In the genomic region with DNA sequence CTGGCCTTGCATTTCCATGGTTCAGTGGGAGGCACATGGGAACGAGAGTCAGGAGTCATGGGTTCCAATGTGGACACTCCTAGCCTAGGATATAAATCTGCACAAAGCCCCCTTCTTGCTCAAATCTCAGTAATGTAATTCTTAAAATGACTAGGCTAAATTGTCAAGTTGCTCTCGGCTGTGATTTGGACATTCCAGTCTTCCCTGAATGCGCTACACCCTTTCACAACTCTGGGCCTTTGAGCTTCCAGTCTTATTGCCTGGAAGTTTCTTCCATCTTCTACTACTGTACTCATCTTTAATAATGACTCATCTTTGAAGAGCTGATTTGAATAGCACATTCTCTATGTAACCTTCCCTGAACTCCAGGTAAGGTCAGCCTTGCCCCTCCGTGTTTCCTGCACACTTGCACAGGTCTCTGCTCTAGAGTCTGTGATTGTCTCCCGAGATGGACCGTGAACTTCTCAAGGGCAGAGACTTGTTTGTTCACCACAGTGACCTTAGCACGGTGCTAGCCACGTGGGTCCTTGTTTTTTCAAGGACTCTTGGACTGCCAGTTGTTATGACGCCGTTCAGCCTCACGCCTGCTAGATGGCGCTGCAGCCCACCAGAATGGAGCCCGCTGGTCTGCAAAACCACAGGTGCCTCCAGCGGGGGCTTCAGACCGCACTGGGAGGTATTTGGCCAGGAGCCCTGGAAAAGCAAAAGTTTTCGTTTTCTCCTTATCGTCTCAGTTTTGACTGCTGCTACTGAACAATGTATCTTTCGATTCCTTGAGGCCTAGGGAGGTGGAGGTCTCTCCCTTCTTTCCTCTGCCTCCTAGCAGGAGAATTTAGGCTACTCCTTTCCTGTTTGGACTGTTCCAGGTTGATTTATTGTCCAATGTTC, we compare ENCODE assay signal across 8 cellular contexts. TPM values are rescaled to one million over a fixed set of nuclear protein-coding genes. Genes with fewer than 3 reads are reported as not detected.
DNase-seq lines count a peak whose midpoint lies in the region; ATAC-seq, FAIRE-seq and TF ChIP-seq lines count a peak whose summit lies in the region.

No MANE protein-coding gene starts in this region.

- peak; percentile 89 to 91 for TF ChIP-seq CTCF in endothelial cell of umbilical vein (IDR thresholded peaks at IDR 0.05; ENCODE audit: extremely low read depth in 1 of 2, insufficient read depth in 1 of 2, low read depth in 1 of 2, low read length in 2 of 2)

- H3K9ac ChIP-seq in endothelial cell of umbilical vein (replicated peaks; ENCODE audit: extremely low read depth, insufficient read depth, low read length), result no peak overlapping the region

- no peaks in the 10 kb centered on the region for H3K9me1 ChIP-seq in endothelial cell of umbilical vein (replicated peaks; ENCODE audit: control insufficient read depth, extremely low read depth, insufficient read depth, low read length)

- no peak overlapping the region for H3K4me2 ChIP-seq in endothelial cell of umbilical vein (ENCODE audit: insufficient read depth, low read length)

- DNase-seq in Ammon's horn (ENCODE audit: low spot score) (peak; percentile 87), NCI-H82 (lab: John Stamatoyannopoulos, UW) (peak; percentile 87), endothelial cell of umbilical vein (ENCODE audit: low read depth, low spot score) (peak; percentile 75), myocyte (ENCODE audit: low read depth) (peak; percentile 64)
- peak; percentile 65 for DNase-seq in activated CD8-positive, alpha-beta memory T cell treated with anti-CD3 and anti-CD28 coated beads, Interleukin-2, amount 50 U/mL, for 4 hours
- peak; percentile 81 for DNase-seq in stimulated activated naive B cell treated with anti-CD40 and anti-IgM and Interleukin-4, amounts not matched to agents 10 μg/mL and 1 μg/mL and 100 μg/mL, for 72 hours

- peak overlapping the region; percentile 45 for H2AFZ ChIP-seq in endothelial cell of umbilical vein (ENCODE audit: low read depth, low read length)

- POLR2A ChIA-PET in endothelial cell of umbilical vein (lab: Charles Lee), result no interaction called here

- H3K4me3 ChIP-seq in endothelial cell of umbilical vein (replicated peaks in 1 of 3; ENCODE audit: insufficient read depth in 1 of 3, low read depth in 1 of 3, low read length in 3 of 3), result no peak overlapping the region

- no peaks in the 10 kb centered on the region for H3K9me3 ChIP-seq in endothelial cell of umbilical vein (replicated peaks; ENCODE audit: control insufficient read depth, insufficient read depth, low read length)

- ATAC-seq in GM18873 (IDR thresholded peaks at IDR 0.05; ENCODE audit: low FRiP score, unreplicated experiment) (peak; percentile 53), HG03354 (IDR thresholded peaks at IDR 0.05; ENCODE audit: poor library complexity, severe bottlenecking, unreplicated experiment) (peak; percentile 73)
- peak; percentile 78 to 88 for ATAC-seq in stimulated activated naive B cell treated with anti-CD40 and anti-IgM and Interleukin-4, amounts not matched to agents 10 μg/mL and 1 μg/mL and 100 μg/mL, for 72 hours (replicated peaks)

- intact Hi-C loops in endothelial cell of umbilical vein (cut with micrococcal nuclease), result loop anchor here (1.0 to 5.0 kb wide), 7 partner anchors 82 to 1056 kb away; partner anchors contain the start of gene STX17

- no peak for TF ChIP-seq POLR2A in endothelial cell of umbilical vein (IDR thresholded peaks at IDR 0.05; ENCODE audit: low read depth, low read length)

- H3K4me1 Mint-ChIP-seq in stimulated activated naive B cell treated with anti-CD40 and anti-IgM and Interleukin-4, amounts not matched to agents 10 μg/mL and 1 μg/mL and 100 μg/mL, for 72 hours, result peaks cover 41 to 63% of the 10 kb centered on the region in 2 donors

- no peaks in the 10 kb centered on the region for H4K20me1 ChIP-seq in endothelial cell of umbilical vein (replicated peaks; ENCODE audit: control insufficient read depth, extremely low read depth, insufficient read depth, low read length)

- no TSS peak for BruUV-seq in endothelial cell of umbilical vein (replicated peaks; lab: Mats Ljungman, UMichigan)

- peak overlapping the region; percentile 89 for H3K27ac Mint-ChIP-seq in stimulated activated naive B cell treated with anti-CD40 and anti-IgM and Interleukin-4, amounts not matched to agents 10 μg/mL and 1 μg/mL and 100 μg/mL, for 72 hours

- H3K79me2 ChIP-seq in endothelial cell of umbilical vein (ENCODE audit: control insufficient read depth, insufficient read depth, low read length), result no peaks in the 10 kb centered on the region

- H3K4me1 ChIP-seq in endothelial cell of umbilical vein (ENCODE audit: control insufficient read depth, extremely low read depth, insufficient read depth, low read length), result peaks cover 20% of the 10 kb centered on the region

- FAIRE-seq in endothelial cell of umbilical vein (lab: Jason Lieb, UNC), result peak; percentile 81

- dilution Hi-C loops in endothelial cell of umbilical vein (cut with MboI; ENCODE audit: extremely low pct_ligation_motif_present, low sequenced_read_pairs), result no loop called here

- CTCF ChIA-PET in endothelial cell of umbilical vein (lab: Charles Lee), result interaction anchor here (0.8 to 2.7 kb wide), 6 partner anchors 23 to 745 kb away, joined by 3 to 16 read pairs (median 4); no protein-coding TSS in a partner anchor

- H3K27me3 ChIP-seq in endothelial cell of umbilical vein (ENCODE audit: control insufficient read depth in 2 of 2, insufficient read depth in 2 of 2, low read length in 2 of 2), result no peaks in the 10 kb centered on the region

- H3K9me3 Mint-ChIP-seq in stimulated activated naive B cell treated with anti-CD40 and anti-IgM and Interleukin-4, amounts not matched to agents 10 μg/mL and 1 μg/mL and 100 μg/mL, for 72 hours, result peaks cover 0 to 2% of the 10 kb centered on the region in 2 donors

- H3K36me3 Mint-ChIP-seq in stimulated activated naive B cell treated with anti-CD40 and anti-IgM and Interleukin-4, amounts not matched to agents 10 μg/mL and 1 μg/mL and 100 μg/mL, for 72 hours, result peaks cover 0 to 3% of the 10 kb centered on the region in 2 donors

- H3K27ac ChIP-seq in endothelial cell of umbilical vein (ENCODE audit: insufficient read depth, low read depth, low read length), result no peak overlapping the region

- H3K27me3 Mint-ChIP-seq in stimulated activated naive B cell treated with anti-CD40 and anti-IgM and Interleukin-4, amounts not matched to agents 10 μg/mL and 1 μg/mL and 100 μg/mL, for 72 hours, result no peaks in the 10 kb centered on the region

- H3K4me3 Mint-ChIP-seq in stimulated activated naive B cell treated with anti-CD40 and anti-IgM and Interleukin-4, amounts not matched to agents 10 μg/mL and 1 μg/mL and 100 μg/mL, for 72 hours, result peak overlapping the region; percentile 39 to 58

- no peaks in the 10 kb centered on the region for H3K36me3 ChIP-seq in endothelial cell of umbilical vein (ENCODE audit: control insufficient read depth in 2 of 2, extremely low read depth in 1 of 2, insufficient read depth in 2 of 2, low read length in 2 of 2)

TF ChIP-seq in endothelial cell of umbilical vein, 7 proteins besides CTCF, POLR2A, EP300 and RAD21:
- TF ChIP-seq, protein P1, sequence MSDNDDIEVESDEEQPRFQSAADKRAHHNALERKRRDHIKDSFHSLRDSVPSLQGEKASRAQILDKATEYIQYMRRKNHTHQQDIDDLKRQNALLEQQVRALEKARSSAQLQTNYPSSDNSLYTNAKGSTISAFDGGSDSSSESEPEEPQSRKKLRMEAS (IDR thresholded peaks at IDR 0.05; ENCODE audit: insufficient read depth, insufficient read length), result no peak
- TF ChIP-seq FOS (IDR thresholded peaks at IDR 0.05; ENCODE audit: borderline replicate concordance, insufficient read depth, low read length), result no peak
- TF ChIP-seq EZH2 (IDR thresholded peaks at IDR 0.05; ENCODE audit: borderline replicate concordance, low read depth, low read length, severe bottlenecking), result no peak
- no peak for TF ChIP-seq JUN (IDR thresholded peaks at IDR 0.05; ENCODE audit: borderline replicate concordance, insufficient read depth, insufficient read length, low read depth)
- TF ChIP-seq GATA2 (IDR thresholded peaks at IDR 0.05; ENCODE audit: insufficient read depth, insufficient read length, low read depth, low read length), result no peak
- TF ChIP-seq MYC (IDR thresholded peaks at IDR 0.05; ENCODE audit: low read depth, low read length), result no peak
- no peak for TF ChIP-seq POLR2AphosphoS5 (IDR thresholded peaks at IDR 0.05; ENCODE audit: insufficient read depth, low read depth, low read length)

RNA-seq across cellular contexts. Expression of gene SEC61B, which starts 44.3 kb away (rescaled TPM):
- total RNA-seq in endothelial cell of umbilical vein (241 and 242 TPM in 2 replicates), myocyte (36.4 and 41.2 TPM in 2 replicates)
- 528 and 594 TPM in 2 replicates for polyA plus RNA-seq in endothelial cell of umbilical vein
- polyA plus RNA-seq in endothelial cell of umbilical vein (2011; cell fraction: cytosol; rRNA removed), result 403 and 404 TPM in 2 replicates
- polyA plus RNA-seq in endothelial cell of umbilical vein (2011; cell fraction: nucleus; rRNA removed), result 121 and 124 TPM in 2 replicates
- 464 and 482 TPM in 2 replicates for polyA plus RNA-seq in endothelial cell of umbilical vein (2012)
- 98.5 and 98.6 TPM in 2 replicates for polyA minus RNA-seq in endothelial cell of umbilical vein
- polyA minus RNA-seq in endothelial cell of umbilical vein (2011; cell fraction: cytosol; rRNA and poly(A)+ RNA removed), result 29.8 TPM
- 48.2 and 54.3 TPM in 2 replicates for polyA minus RNA-seq in endothelial cell of umbilical vein (2011; cell fraction: nucleus; rRNA and poly(A)+ RNA removed)
- 238 TPM for polyA plus RNA-seq in myocyte (2012)

RNA-seq across cellular contexts. Expression of gene ALG2, which starts 44.6 kb away (rescaled TPM):
- total RNA-seq in endothelial cell of umbilical vein (31.4 and 32.4 TPM in 2 replicates), myocyte (23.3 and 28.3 TPM in 2 replicates)
- 40.7 and 42.7 TPM in 2 replicates for polyA plus RNA-seq in endothelial cell of umbilical vein
- 36.8 and 44.7 TPM in 2 replicates for polyA plus RNA-seq in endothelial cell of umbilical vein (2011; cell fraction: cytosol; rRNA removed)
- 32.5 and 36.5 TPM in 2 replicates for polyA plus RNA-seq in endothelial cell of umbilical vein (2011; cell fraction: nucleus; rRNA removed)
- polyA plus RNA-seq in endothelial cell of umbilical vein (2012), result 39.0 TPM in 2 replicates
- polyA minus RNA-seq in endothelial cell of umbilical vein, result 39.9 and 45.5 TPM in 2 replicates
- 21.3 TPM for polyA minus RNA-seq in endothelial cell of umbilical vein (2011; cell fraction: cytosol; rRNA and poly(A)+ RNA removed)
- polyA minus RNA-seq in endothelial cell of umbilical vein (2011; cell fraction: nucleus; rRNA and poly(A)+ RNA removed), result 26.2 and 29.1 TPM in 2 replicates
- polyA plus RNA-seq in myocyte (2012), result 27.6 TPM
